ENCODE assay signal across 1 cellular context in the genomic region with DNA sequence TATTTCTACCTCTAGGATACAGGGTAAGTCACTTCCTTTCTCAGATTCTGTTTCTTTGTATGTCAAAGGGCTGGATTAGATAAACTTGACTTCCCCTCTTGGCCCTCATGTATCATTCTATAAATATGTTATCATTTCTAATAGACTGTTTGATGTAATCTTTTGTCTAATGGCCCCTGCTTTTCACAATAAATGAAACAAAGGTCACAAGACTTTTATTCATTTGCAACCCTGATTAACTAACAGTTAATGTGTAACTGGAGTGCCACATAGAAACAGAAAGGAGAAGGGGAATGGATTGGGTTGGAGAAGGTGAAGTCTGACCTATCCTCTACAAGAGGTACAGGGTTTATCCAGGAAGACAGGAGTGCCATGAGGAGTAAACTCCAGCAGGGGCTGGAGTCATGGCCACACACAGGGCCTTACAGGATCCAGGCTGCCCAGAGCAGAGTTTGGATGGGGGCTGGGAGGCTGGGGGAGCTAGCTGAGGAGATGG.
TF ChIP-seq lines count a peak whose summit lies in the region.

No MANE protein-coding gene starts in this region.

TF ChIP-seq in A549, 52 proteins besides CTCF, POLR2A, EP300 and RAD21 (continued from another document):
- TF ChIP-seq MYC (IDR thresholded peaks at IDR 0.05; ENCODE audit: borderline replicate concordance, low read length): no peak
- TF ChIP-seq JUN (IDR thresholded peaks at IDR 0.05): no peak
- TF ChIP-seq, protein P1, sequence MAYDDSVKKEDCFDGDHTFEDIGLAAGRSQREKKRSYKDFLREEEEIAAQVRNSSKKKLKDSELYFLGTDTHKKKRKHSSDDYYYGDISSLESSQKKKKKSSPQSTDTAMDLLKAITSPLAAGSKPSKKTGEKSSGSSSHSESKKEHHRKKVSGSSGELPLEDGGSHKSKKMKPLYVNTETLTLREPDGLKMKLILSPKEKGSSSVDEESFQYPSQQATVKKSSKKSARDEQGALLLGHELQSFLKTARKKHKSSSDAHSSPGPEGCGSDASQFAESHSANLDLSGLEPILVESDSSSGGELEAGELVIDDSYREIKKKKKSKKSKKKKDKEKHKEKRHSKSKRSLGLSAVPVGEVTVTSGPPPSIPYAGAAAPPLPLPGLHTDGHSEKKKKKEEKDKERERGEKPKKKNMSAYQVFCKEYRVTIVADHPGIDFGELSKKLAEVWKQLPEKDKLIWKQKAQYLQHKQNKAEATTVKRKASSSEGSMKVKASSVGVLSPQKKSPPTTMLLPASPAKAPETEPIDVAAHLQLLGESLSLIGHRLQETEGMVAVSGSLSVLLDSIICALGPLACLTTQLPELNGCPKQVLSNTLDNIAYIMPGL (CRISPR knock-in tag; IDR thresholded peaks at IDR 0.05; ENCODE audit: borderline replicate concordance): no peak
TF ChIP-seq in A549: peak in this region for 0.
